24 cellular contexts compared by ENCODE assay signal in genomic region chr13:73287871-73288270, GRCh38.
A peak's percentile ranks its signal among the peaks of the same experiment; 100 is the strongest.
DNase-seq lines count a peak whose midpoint lies in the region; ATAC-seq, FAIRE-seq and TF ChIP-seq lines count a peak whose summit lies in the region.
"Had no signal": no experiment of that assay in that cellular context is flagged by ENCODE, and none has a peak within 500 bp of the region (broad histone marks: within the 10 kb centered on the region; RNA-seq: fewer than 3 reads in every experiment).

No MANE protein-coding gene starts in this region.

- no peaks in the 10 kb centered on the region for H3K79me2 ChIP-seq in keratinocyte (ENCODE audit: control insufficient read depth, insufficient read depth, low read length)
- H3K79me2 ChIP-seq in trophoblast cell (ENCODE audit: control insufficient read depth, insufficient read depth, low read length, poor library complexity) = no peaks in the 10 kb centered on the region

- no peak overlapping the region for H3K23ac ChIP-seq in trophoblast cell (ENCODE audit: low read length)

- no peaks in the 10 kb centered on the region for H3K9me3 Mint-ChIP-seq in chondrocyte (ENCODE audit: low read depth)

- H4K20me1 ChIP-seq in keratinocyte (ENCODE audit: control insufficient read depth, extremely low read depth, insufficient read depth, low read length) = no peaks in the 10 kb centered on the region

- H3K18ac ChIP-seq in trophoblast cell (ENCODE audit: low read length) = no peak overlapping the region

- H3K36me3 ChIP-seq in keratinocyte (ENCODE audit: control insufficient read depth in 2 of 2, extremely low read depth in 1 of 2, insufficient read depth in 2 of 2, low read length in 2 of 2) (no peaks in the 10 kb centered on the region), trophoblast cell (ENCODE audit: control insufficient read depth in 1 of 2, insufficient read depth in 2 of 2, low read length in 2 of 2) (no peaks in the 10 kb centered on the region)
- H3K36me3 ChIP-seq: Peyer's patch had no signal

- FAIRE-seq in keratinocyte (lab: Jason Lieb, UNC) (no peak), GM12892 (lab: Jason Lieb, UNC) (no peak)
- FAIRE-seq: GM12878, GM19239 had no signal

- ATAC-seq in GM18498 (IDR thresholded peaks at IDR 0.05; ENCODE audit: unreplicated experiment) = no peak
- no peak for ATAC-seq in HG03280 (IDR thresholded peaks at IDR 0.05; ENCODE audit: unreplicated experiment)
- ATAC-seq: GM12878 had no signal

- TF ChIP-seq CTCF in VCaP (conservative IDR thresholded peaks at IDR 0.05) (no peak), keratinocyte (optimal IDR thresholded peaks at IDR 0.05 in 1 of 3, IDR thresholded peaks at IDR 0.05 in 1 of 3, conservative IDR thresholded peaks at IDR 0.05 in 1 of 3; ENCODE audit: extremely low read depth in 1 of 3, insufficient read depth in 2 of 3, low read length in 3 of 3) (no peak), chondrocyte (IDR thresholded peaks at IDR 0.05) (no peak)

- H2AFZ ChIP-seq in keratinocyte (ENCODE audit: control insufficient read depth, low read length) = no peak overlapping the region
- no peak overlapping the region for H2AFZ ChIP-seq in trophoblast cell (ENCODE audit: insufficient read depth, low read length, poor library complexity)

- no peak overlapping the region for H4K91ac ChIP-seq in trophoblast cell (ENCODE audit: low read depth, low read length)

- H3K27me3 Mint-ChIP-seq in chondrocyte (ENCODE audit: low read depth) = peaks cover 17% of the 10 kb centered on the region

- no peak overlapping the region for H2BK12ac ChIP-seq in trophoblast cell (ENCODE audit: low read length)

- H3K4ac ChIP-seq in trophoblast cell (ENCODE audit: low read depth, low read length) = no peak overlapping the region

- no peaks in the 10 kb centered on the region for H3K9me1 ChIP-seq in keratinocyte (ENCODE audit: control insufficient read depth, extremely low read depth, insufficient read depth, low read length)

- H3K4me2 ChIP-seq in keratinocyte (ENCODE audit: control insufficient read depth, extremely low read depth, insufficient read depth, low read depth, low read length) = no peak overlapping the region
- H3K4me2 ChIP-seq in trophoblast cell (ENCODE audit: low read length) = no peak overlapping the region

- no peaks in the 10 kb centered on the region for H3K36me3 Mint-ChIP-seq in chondrocyte (ENCODE audit: low read depth)
- H3K36me3 Mint-ChIP-seq: CD4-positive, alpha-beta memory T cell had no signal

- no peak overlapping the region for H3K4me3 Mint-ChIP-seq in chondrocyte (ENCODE audit: unreplicated experiment)
- H3K4me3 Mint-ChIP-seq: CD4-positive, alpha-beta memory T cell had no signal

- no peaks in the 10 kb centered on the region for H3K79me1 ChIP-seq in trophoblast cell (ENCODE audit: low read length)

- H4K8ac ChIP-seq in trophoblast cell (ENCODE audit: low read depth, low read length) = no peak overlapping the region

- TF ChIP-seq POLR2A in GM12892 (IDR thresholded peaks at IDR 0.05; ENCODE audit: low read depth, low read length) = no peak

- no peak overlapping the region for H2AK5ac ChIP-seq in trophoblast cell (ENCODE audit: low read length)

- no peaks in the 10 kb centered on the region for H3K9me3 ChIP-seq in keratinocyte (ENCODE audit: control insufficient read depth, low read depth, low read length)
- no peaks in the 10 kb centered on the region for H3K9me3 ChIP-seq in trophoblast cell (ENCODE audit: insufficient read depth, low read depth, low read length)
- H3K9me3 ChIP-seq: Peyer's patch had no signal

- peak overlapping the region; percentile 31; the same call in 1 of the 2 replicates for H3K27ac ChIP-seq in VCaP
- H3K27ac ChIP-seq in keratinocyte (ENCODE audit: control insufficient read depth, insufficient read depth, low read length) = peak overlapping the region; percentile 76
- H3K27ac ChIP-seq in trophoblast cell (ENCODE audit: low read depth, low read length) = no peak overlapping the region
- H3K27ac ChIP-seq: Peyer's patch, SK-N-MC had no signal

- no peak overlapping the region for H3K9ac ChIP-seq in keratinocyte (ENCODE audit: control insufficient read depth, extremely low read depth, insufficient read depth, low read length)
- H3K9ac ChIP-seq in trophoblast cell (ENCODE audit: low read length) = no peak overlapping the region

- H2BK5ac ChIP-seq in trophoblast cell (ENCODE audit: low read depth, low read length, poor library complexity) = no peak overlapping the region

- H3K4me3 ChIP-seq in keratinocyte (ENCODE audit: control insufficient read depth in 2 of 3, extremely low read depth in 1 of 3, insufficient read depth in 2 of 3, low read depth in 1 of 3, low read length in 3 of 3) (no peak overlapping the region), trophoblast cell (ENCODE audit: low read depth, low read length) (no peak overlapping the region)
- H3K4me3 ChIP-seq: GM12878, Peyer's patch, SK-N-MC had no signal

- DNase-seq in HT-29 (ENCODE audit: low spot score) (peak; percentile 73), keratinocyte (ENCODE audit: low read depth, low spot score) (no peak), trophoblast cell (peak; percentile 26 to 77), GM12892 (ENCODE audit: insufficient read length) (no peak), chondrocyte (ENCODE audit: low spot score) (no peak)
- DNase-seq: C1 segment of cervical spinal cord; CD4-positive, alpha-beta memory T cell; COR-L47; DMS79; EL; GDM1; KBM-7; MM.1S; NCI-H2029; NCI-H446; NCI-H69; Peyer's patch; SIG-M5 had no signal

- no CpG with 5 or more reads among the region's 3 CpGs for WGBS in trophoblast cell (ENCODE audit: extremely low coverage, insufficient coverage, insufficient read length)

- H3K4me1 ChIP-seq in keratinocyte (ENCODE audit: control insufficient read depth, extremely low read depth, insufficient read depth, low read length) (peaks cover 12% of the 10 kb centered on the region), trophoblast cell (ENCODE audit: control insufficient read depth in 1 of 2, insufficient read depth in 2 of 2, low read length in 2 of 2) (no peaks in the 10 kb centered on the region)

- H2BK120ac ChIP-seq in trophoblast cell (ENCODE audit: insufficient read depth, low read length, poor library complexity) = no peak overlapping the region

- H4K12ac ChIP-seq in trophoblast cell (ENCODE audit: low read depth, low read length) = no peak overlapping the region

- H3K27ac Mint-ChIP-seq in chondrocyte (ENCODE audit: unreplicated experiment) = no peak overlapping the region

- H3K27me3 ChIP-seq in keratinocyte (ENCODE audit: control insufficient read depth, extremely low read depth, insufficient read depth, low read length) (no peaks in the 10 kb centered on the region), trophoblast cell (ENCODE audit: insufficient read depth, low read length) (no peaks in the 10 kb centered on the region)
- H3K27me3 ChIP-seq: Peyer's patch had no signal

- H3K14ac ChIP-seq in trophoblast cell (ENCODE audit: low read length) = no peak overlapping the region

- dilution Hi-C loops in keratinocyte (cut with MboI; ENCODE audit: extremely low pct_ligation_motif_present, low sequenced_read_pairs) = no loop called here

- H3K4me1 Mint-ChIP-seq in chondrocyte (ENCODE audit: low read depth) = peaks cover 14% of the 10 kb centered on the region
- H3K4me1 Mint-ChIP-seq: CD4-positive, alpha-beta memory T cell had no signal

Comparison
In these comparisons a context has a peak if more than half of its experiments do, and no peak if none do; other contexts are left out.
1. DNase-seq: peak in HT-29 (single experiment) and trophoblast cell (2 of 2); none in keratinocyte (single experiment), GM12892 (single experiment) and chondrocyte (single experiment).